9 cellular contexts compared by ENCODE assay signal in genomic region chr7:144738708-144739314, GRCh38.
DNase-seq lines count a peak whose midpoint lies in the region; ATAC-seq and TF ChIP-seq lines count a peak whose summit lies in the region.
"Had no signal": no experiment of that assay in that cellular context is flagged by ENCODE, and none has a peak within 500 bp of the region (broad histone marks: within the 10 kb centered on the region; RNA-seq: fewer than 3 reads in every experiment).

No MANE protein-coding gene starts in this region.

- H3K36me3 Mint-ChIP-seq in T-helper 17 cell (ENCODE audit: low read depth), result peaks cover 4% of the 10 kb centered on the region

- H3K9me3 ChIP-seq in T-helper 17 cell (ENCODE audit: control insufficient read depth, low read length, poor library complexity, severe bottlenecking) (no peaks in the 10 kb centered on the region), psoas muscle (no peaks in the 10 kb centered on the region)

- intact Hi-C loops in psoas muscle (cut with DNase I), result no loop called here

- peak in 1 of 2 donors; percentile 13 for DNase-seq in stimulated activated naive CD8-positive, alpha-beta T cell treated with anti-CD3 and anti-CD28 coated beads, Interleukin-15, amount 100 ng/mL, for 72 hours
- DNase-seq in stimulated activated naive CD8-positive, alpha-beta T cell treated with anti-CD3 and anti-CD28 coated beads, Interleukin-15, Interleukin-2, amounts not matched to agents 100 U/mL and 50 U/mL, for 24 hours, result no peak
- peak in 1 of 2 experiments; percentile 2 for DNase-seq in HL-60 (ENCODE audit: low read depth in 1 of 2, low spot score in 1 of 2)
- DNase-seq in T-helper 17 cell, result no peak
- DNase-seq in fibroblast of peridontal ligament (ENCODE audit: extremely low read depth), result peak; percentile 27
- no peak for DNase-seq in psoas muscle

- H3K4me3 ChIP-seq in HL-60 (replicated peaks; ENCODE audit: insufficient read depth, low read length) (no peak overlapping the region), psoas muscle (no peak overlapping the region)

- no peak overlapping the region for H3K4me3 Mint-ChIP-seq in stimulated activated naive CD8-positive, alpha-beta T cell treated with anti-CD3 and anti-CD28 coated beads, Interleukin-15, amount 100 ng/mL, for 72 hours
- H3K4me3 Mint-ChIP-seq in T-helper 17 cell, result no peak overlapping the region
- H3K4me3 Mint-ChIP-seq: IgD-negative memory B cell had no signal

- 38 to 47% (median 39%) methylated on average over 5 of the region's 5 CpGs for WGBS in psoas muscle, 3 donors

- ATAC-seq in stimulated activated naive CD8-positive, alpha-beta T cell treated with anti-CD3 and anti-CD28 coated beads, Interleukin-15, amount 100 ng/mL, for 72 hours, result peak; percentile 78
- no peak for ATAC-seq in stimulated activated naive CD8-positive, alpha-beta T cell treated with anti-CD3 and anti-CD28 coated beads, Interleukin-15, Interleukin-2, amounts not matched to agents 100 U/mL and 50 U/mL, for 24 hours
- ATAC-seq in GM21529 (IDR thresholded peaks at IDR 0.05; ENCODE audit: unreplicated experiment) (peak; percentile 87), T-helper 17 cell (peak; percentile 61), psoas muscle (peak in 2 of 4 donors; percentile 64 to 67), GM19023 (IDR thresholded peaks at IDR 0.05; ENCODE audit: unreplicated experiment) (no peak)

- H3K27me3 Mint-ChIP-seq in stimulated activated naive CD8-positive, alpha-beta T cell treated with anti-CD3 and anti-CD28 coated beads, Interleukin-15, amount 100 ng/mL, for 72 hours, result no peaks in the 10 kb centered on the region
- H3K27me3 Mint-ChIP-seq in T-helper 17 cell, result no peaks in the 10 kb centered on the region
- H3K27me3 Mint-ChIP-seq: IgD-negative memory B cell had no signal

- no peaks in the 10 kb centered on the region for H3K9me3 Mint-ChIP-seq in stimulated activated naive CD8-positive, alpha-beta T cell treated with anti-CD3 and anti-CD28 coated beads, Interleukin-15, amount 100 ng/mL, for 72 hours
- H3K9me3 Mint-ChIP-seq: IgD-negative memory B cell had no signal

- TF ChIP-seq CTCF in HL-60 (IDR thresholded peaks at IDR 0.05; ENCODE audit: insufficient read depth, low read length) (peak; percentile 58), psoas muscle (IDR thresholded peaks at IDR 0.05) (peak; percentile 63)

- H3K27me3 ChIP-seq in HL-60 (ENCODE audit: insufficient read depth, poor library complexity, severe bottlenecking) (no peaks in the 10 kb centered on the region), psoas muscle (ENCODE audit: insufficient read depth in 3 of 3, low read length in 2 of 3) (no peaks in the 10 kb centered on the region)

- peaks cover 13% of the 10 kb centered on the region for H3K4me1 Mint-ChIP-seq in stimulated activated naive CD8-positive, alpha-beta T cell treated with anti-CD3 and anti-CD28 coated beads, Interleukin-15, amount 100 ng/mL, for 72 hours
- H3K4me1 Mint-ChIP-seq in T-helper 17 cell, result peaks cover 15% of the 10 kb centered on the region

- H3K4me1 ChIP-seq in psoas muscle, result no peaks in the 10 kb centered on the region

- no peak overlapping the region for H3K27ac Mint-ChIP-seq in stimulated activated naive CD8-positive, alpha-beta T cell treated with anti-CD3 and anti-CD28 coated beads, Interleukin-15, amount 100 ng/mL, for 72 hours
- peak overlapping the region; percentile 59 for H3K27ac Mint-ChIP-seq in T-helper 17 cell
- H3K27ac Mint-ChIP-seq: IgD-negative memory B cell had no signal

- H3K27ac ChIP-seq in HL-60 (replicated peaks) (no peak overlapping the region), psoas muscle (no peak overlapping the region)

- H3K36me3 ChIP-seq in psoas muscle (ENCODE audit: insufficient read depth in 1 of 2, low read depth in 1 of 2), result no peaks in the 10 kb centered on the region

Comparison
In these comparisons a context has a peak if more than half of its experiments do, and no peak if none do; other contexts are left out.
1. ATAC-seq: peak in stimulated activated naive CD8-positive, alpha-beta T cell treated with anti-CD3 and anti-CD28 coated beads, Interleukin-15, amount 100 ng/mL, for 72 hours (single experiment), GM21529 (single experiment) and T-helper 17 cell (single experiment); none in stimulated activated naive CD8-positive, alpha-beta T cell treated with anti-CD3 and anti-CD28 coated beads, Interleukin-15, Interleukin-2, amounts not matched to agents 100 U/mL and 50 U/mL, for 24 hours (single experiment) and GM19023 (single experiment).